ENCODE assay signal across 1 cellular context in genomic region chr6:17283074-17283473, GRCh38.
TF ChIP-seq lines count a peak whose summit lies in the region.

No MANE protein-coding gene starts in this region.

TF ChIP-seq in WTC11, 78 proteins besides CTCF, POLR2A, EP300 and RAD21 (continued from another document):
- TF ChIP-seq ZNF281 (CRISPR knock-in tag; IDR thresholded peaks at IDR 0.05) (no peak), CBFB (CRISPR knock-in tag; IDR thresholded peaks at IDR 0.05; ENCODE audit: low read depth) (no peak), NR3C1 (CRISPR knock-in tag; conservative IDR thresholded peaks at IDR 0.05; ENCODE audit: low read depth) (no peak), ZNF138 (CRISPR knock-in tag; conservative IDR thresholded peaks at IDR 0.05) (no peak), MAX (CRISPR knock-in tag; IDR thresholded peaks at IDR 0.05) (no peak), FOXK1 (CRISPR knock-in tag; IDR thresholded peaks at IDR 0.05) (no peak), GTF2I (CRISPR knock-in tag; conservative IDR thresholded peaks at IDR 0.05) (no peak), JAZF1 (CRISPR knock-in tag; IDR thresholded peaks at IDR 0.05) (no peak), ATF6 (CRISPR knock-in tag; IDR thresholded peaks at IDR 0.05) (no peak), SOX15 (CRISPR knock-in tag; IDR thresholded peaks at IDR 0.05) (no peak), ZNF416 (CRISPR knock-in tag; IDR thresholded peaks at IDR 0.05) (no peak), CREB1 (CRISPR knock-in tag; IDR thresholded peaks at IDR 0.05) (no peak), TCF7 (CRISPR knock-in tag; IDR thresholded peaks at IDR 0.05; ENCODE audit: low read depth) (no peak), HMGA2 (CRISPR knock-in tag; IDR thresholded peaks at IDR 0.05) (no peak)
